Comparison of ENCODE assay signal across 1 cellular context in the genomic region with DNA sequence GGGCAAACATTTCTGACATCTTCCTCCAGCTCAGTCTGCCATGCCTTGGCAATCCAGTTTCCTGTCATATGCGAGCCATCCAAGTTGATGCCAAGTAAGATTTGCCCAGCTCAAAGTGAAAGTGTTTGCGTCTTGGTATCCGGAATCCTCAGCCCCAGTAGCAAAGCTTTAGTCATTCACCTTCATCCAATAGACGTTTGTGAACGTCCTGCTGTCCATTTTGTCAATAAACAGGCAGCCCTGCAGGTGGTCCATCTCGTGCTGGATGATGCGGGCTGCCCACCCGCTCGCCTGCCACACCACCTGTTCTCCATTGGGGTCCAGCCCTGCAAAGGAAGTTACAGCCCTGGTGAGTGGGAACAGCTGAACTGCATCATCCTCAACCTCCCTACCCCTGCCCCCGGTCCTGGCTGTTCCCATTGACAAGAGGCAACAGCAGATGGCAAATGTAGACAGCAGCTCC.
TF ChIP-seq lines count a peak whose summit lies in the region.

No MANE protein-coding gene starts in this region.

TF ChIP-seq in K562, 482 proteins besides CTCF, POLR2A, EP300 and RAD21 (continued from another document):
- TF ChIP-seq, protein P1, sequence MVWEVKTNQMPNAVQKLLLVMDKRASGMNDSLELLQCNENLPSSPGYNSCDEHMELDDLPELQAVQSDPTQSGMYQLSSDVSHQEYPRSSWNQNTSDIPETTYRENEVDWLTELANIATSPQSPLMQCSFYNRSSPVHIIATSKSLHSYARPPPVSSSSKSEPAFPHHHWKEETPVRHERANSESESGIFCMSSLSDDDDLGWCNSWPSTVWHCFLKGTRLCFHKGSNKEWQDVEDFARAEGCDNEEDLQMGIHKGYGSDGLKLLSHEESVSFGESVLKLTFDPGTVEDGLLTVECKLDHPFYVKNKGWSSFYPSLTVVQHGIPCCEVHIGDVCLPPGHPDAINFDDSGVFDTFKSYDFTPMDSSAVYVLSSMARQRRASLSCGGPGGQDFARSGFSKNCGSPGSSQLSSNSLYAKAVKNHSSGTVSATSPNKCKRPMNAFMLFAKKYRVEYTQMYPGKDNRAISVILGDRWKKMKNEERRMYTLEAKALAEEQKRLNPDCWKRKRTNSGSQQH (CRISPR knock-in tag; IDR thresholded peaks at IDR 0.05) = no peak
- TF ChIP-seq SP2 (IDR thresholded peaks at IDR 0.05; ENCODE audit: extremely low read depth, low read depth, low read length, poor library complexity, severe bottlenecking) (no peak), MYNN (IDR thresholded peaks at IDR 0.05) (0 out of 2 replicates have a peak, but pooled peaks have one; percentile 11), MYNN (CRISPR knock-in tag; IDR thresholded peaks at IDR 0.05) (no peak), ZNF778 (CRISPR knock-in tag; IDR thresholded peaks at IDR 0.05) (no peak), KAT7 (CRISPR knock-in tag; IDR thresholded peaks at IDR 0.05; ENCODE audit: borderline replicate concordance) (no peak), TAF15 (IDR thresholded peaks at IDR 0.05; ENCODE audit: low read depth, low read length) (no peak), LARP7 (IDR thresholded peaks at IDR 0.05) (no peak), ZNF277 (CRISPR knock-in tag; IDR thresholded peaks at IDR 0.05; ENCODE audit: borderline replicate concordance) (no peak), RERE (CRISPR knock-in tag; IDR thresholded peaks at IDR 0.05; ENCODE audit: borderline replicate concordance) (no peak), MTA3 (IDR thresholded peaks at IDR 0.05; ENCODE audit: borderline replicate concordance) (no peak), PRMT5 (CRISPR knock-in tag; IDR thresholded peaks at IDR 0.05) (no peak), GABPA (tag; conservative IDR thresholded peaks at IDR 0.05; ENCODE audit: low read depth) (no peak), SMAD3 (CRISPR knock-in tag; conservative IDR thresholded peaks at IDR 0.05) (no peak)
- TF ChIP-seq, protein P2, sequence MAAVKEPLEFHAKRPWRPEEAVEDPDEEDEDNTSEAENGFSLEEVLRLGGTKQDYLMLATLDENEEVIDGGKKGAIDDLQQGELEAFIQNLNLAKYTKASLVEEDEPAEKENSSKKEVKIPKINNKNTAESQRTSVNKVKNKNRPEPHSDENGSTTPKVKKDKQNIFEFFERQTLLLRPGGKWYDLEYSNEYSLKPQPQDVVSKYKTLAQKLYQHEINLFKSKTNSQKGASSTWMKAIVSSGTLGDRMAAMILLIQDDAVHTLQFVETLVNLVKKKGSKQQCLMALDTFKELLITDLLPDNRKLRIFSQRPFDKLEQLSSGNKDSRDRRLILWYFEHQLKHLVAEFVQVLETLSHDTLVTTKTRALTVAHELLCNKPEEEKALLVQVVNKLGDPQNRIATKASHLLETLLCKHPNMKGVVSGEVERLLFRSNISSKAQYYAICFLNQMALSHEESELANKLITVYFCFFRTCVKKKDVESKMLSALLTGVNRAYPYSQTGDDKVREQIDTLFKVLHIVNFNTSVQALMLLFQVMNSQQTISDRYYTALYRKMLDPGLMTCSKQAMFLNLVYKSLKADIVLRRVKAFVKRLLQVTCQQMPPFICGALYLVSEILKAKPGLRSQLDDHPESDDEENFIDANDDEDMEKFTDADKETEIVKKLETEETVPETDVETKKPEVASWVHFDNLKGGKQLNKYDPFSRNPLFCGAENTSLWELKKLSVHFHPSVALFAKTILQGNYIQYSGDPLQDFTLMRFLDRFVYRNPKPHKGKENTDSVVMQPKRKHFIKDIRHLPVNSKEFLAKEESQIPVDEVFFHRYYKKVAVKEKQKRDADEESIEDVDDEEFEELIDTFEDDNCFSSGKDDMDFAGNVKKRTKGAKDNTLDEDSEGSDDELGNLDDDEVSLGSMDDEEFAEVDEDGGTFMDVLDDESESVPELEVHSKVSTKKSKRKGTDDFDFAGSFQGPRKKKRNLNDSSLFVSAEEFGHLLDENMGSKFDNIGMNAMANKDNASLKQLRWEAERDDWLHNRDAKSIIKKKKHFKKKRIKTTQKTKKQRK (IDR thresholded peaks at IDR 0.05; ENCODE audit: borderline replicate concordance, low read depth, low read length) = no peak
- TF ChIP-seq, protein P3, sequence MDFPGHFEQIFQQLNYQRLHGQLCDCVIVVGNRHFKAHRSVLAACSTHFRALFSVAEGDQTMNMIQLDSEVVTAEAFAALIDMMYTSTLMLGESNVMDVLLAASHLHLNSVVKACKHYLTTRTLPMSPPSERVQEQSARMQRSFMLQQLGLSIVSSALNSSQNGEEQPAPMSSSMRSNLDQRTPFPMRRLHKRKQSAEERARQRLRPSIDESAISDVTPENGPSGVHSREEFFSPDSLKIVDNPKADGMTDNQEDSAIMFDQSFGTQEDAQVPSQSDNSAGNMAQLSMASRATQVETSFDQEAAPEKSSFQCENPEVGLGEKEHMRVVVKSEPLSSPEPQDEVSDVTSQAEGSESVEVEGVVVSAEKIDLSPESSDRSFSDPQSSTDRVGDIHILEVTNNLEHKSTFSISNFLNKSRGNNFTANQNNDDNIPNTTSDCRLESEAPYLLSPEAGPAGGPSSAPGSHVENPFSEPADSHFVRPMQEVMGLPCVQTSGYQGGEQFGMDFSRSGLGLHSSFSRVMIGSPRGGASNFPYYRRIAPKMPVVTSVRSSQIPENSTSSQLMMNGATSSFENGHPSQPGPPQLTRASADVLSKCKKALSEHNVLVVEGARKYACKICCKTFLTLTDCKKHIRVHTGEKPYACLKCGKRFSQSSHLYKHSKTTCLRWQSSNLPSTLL (IDR thresholded peaks at IDR 0.05) = no peak
